Comparison of ENCODE assay signal across 19 cellular contexts in the genomic region with DNA sequence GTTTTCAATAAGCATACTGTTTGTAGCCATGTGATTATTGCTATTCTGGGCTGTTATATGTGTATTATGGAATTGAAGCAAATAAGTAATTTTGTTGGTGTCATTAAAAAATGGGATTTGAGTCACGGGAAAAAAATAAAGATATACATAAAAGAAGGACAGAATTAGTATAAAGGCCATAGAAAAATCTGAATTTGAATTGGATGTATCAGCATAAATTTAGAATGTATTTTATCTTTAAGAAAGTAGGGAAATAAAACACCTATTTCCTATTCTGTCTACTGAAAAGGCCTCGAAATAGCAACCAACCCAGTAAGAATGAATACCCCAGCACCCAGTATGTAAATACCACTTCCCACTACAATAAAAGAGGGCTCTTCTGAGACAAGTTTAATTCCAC.
"Had no signal": no experiment of that assay in that cellular context is flagged by ENCODE, and none has a peak within 500 bp of the region (broad histone marks: within the 10 kb centered on the region; RNA-seq: fewer than 3 reads in every experiment).

No MANE protein-coding gene starts in this region.

- H3K4me3 ChIP-seq: breast epithelium, colonic mucosa, esophagus squamous epithelium, lung, prostate gland, testis, uterus had no signal

- H3K27ac Mint-ChIP-seq: activated CD8-positive, alpha-beta T cell treated with anti-CD3 and anti-CD28 coated beads, Interleukin-2, amount 10 ng/mL, durations not matched to agents 7 days and 5 days; activated naive CD4-positive, alpha-beta T cell treated with anti-CD3 and anti-CD28 coated beads, Interleukin-2, amount 50 U/mL, for 72 hours; activated T-helper 17 cell treated with anti-CD3 and anti-CD28 coated beads, Interleukin-2, amount 50 U/mL, for 72 hours; endodermal cell; natural killer cell had no signal

- H3K4me1 Mint-ChIP-seq: natural killer cell had no signal

- H3K27me3 ChIP-seq: breast epithelium, colonic mucosa, esophagus squamous epithelium, testis, uterus had no signal

- H3K36me3 ChIP-seq: breast epithelium, colonic mucosa, prostate gland, uterus had no signal

- H3K4me1 ChIP-seq: breast epithelium, colonic mucosa, esophagus squamous epithelium, prostate gland had no signal

- H3K27ac ChIP-seq: breast epithelium, colonic mucosa, esophagus squamous epithelium, prostate gland, testis had no signal

- H3K9me3 Mint-ChIP-seq: activated naive CD4-positive, alpha-beta T cell treated with anti-CD3 and anti-CD28 coated beads, Interleukin-2, amount 50 U/mL, for 72 hours; activated T-helper 17 cell treated with anti-CD3 and anti-CD28 coated beads, Interleukin-2, amount 50 U/mL, for 72 hours; natural killer cell had no signal

- DNase-seq: activated CD4-positive, alpha-beta T cell treated with anti-CD3 and anti-CD28 coated beads for 1 hour; activated CD4-positive, alpha-beta T cell treated with anti-CD3 and anti-CD28 coated beads, Interleukin-2, amount 50 U/mL, for 1 hour; activated CD8-positive, alpha-beta T cell treated with anti-CD3 and anti-CD28 coated beads, Interleukin-2, amount 10 ng/mL, durations not matched to agents 7 days and 5 days; colonic mucosa; endodermal cell; esophagus squamous epithelium; natural killer cell; stimulated activated CD4-positive, alpha-beta T cell treated with anti-CD3 and anti-CD28 coated beads, Interleukin-2, amount 100 ng/mL, for 48 hours; stimulated activated CD8-positive, alpha-beta memory T cell treated with anti-CD3 and anti-CD28 coated beads, Interleukin-4, amount 100 ng/mL, for 48 hours; stimulated activated naive CD4-positive, alpha-beta T cell; T-helper 2 cell; testis; trophoblast cell; uterus had no signal

- H3K4me3 Mint-ChIP-seq: activated CD8-positive, alpha-beta T cell treated with anti-CD3 and anti-CD28 coated beads, Interleukin-2, amount 10 ng/mL, durations not matched to agents 7 days and 5 days; activated T-helper 17 cell treated with anti-CD3 and anti-CD28 coated beads, Interleukin-2, amount 50 U/mL, for 72 hours; endodermal cell; natural killer cell had no signal

- H3K27me3 Mint-ChIP-seq: activated T-helper 17 cell treated with anti-CD3 and anti-CD28 coated beads, Interleukin-2, amount 50 U/mL, for 72 hours had no signal

- ATAC-seq: activated CD8-positive, alpha-beta T cell treated with anti-CD3 and anti-CD28 coated beads, Interleukin-2, amount 10 ng/mL, durations not matched to agents 7 days and 5 days; activated naive CD4-positive, alpha-beta T cell treated with anti-CD3 and anti-CD28 coated beads, Interleukin-2, amount 50 U/mL, for 72 hours; activated T-helper 17 cell treated with anti-CD3 and anti-CD28 coated beads, Interleukin-2, amount 50 U/mL, for 72 hours; natural killer cell had no signal

- H3K9me3 ChIP-seq: breast epithelium, colonic mucosa, esophagus squamous epithelium, prostate gland, testis, uterus had no signal
